In the genomic region with DNA sequence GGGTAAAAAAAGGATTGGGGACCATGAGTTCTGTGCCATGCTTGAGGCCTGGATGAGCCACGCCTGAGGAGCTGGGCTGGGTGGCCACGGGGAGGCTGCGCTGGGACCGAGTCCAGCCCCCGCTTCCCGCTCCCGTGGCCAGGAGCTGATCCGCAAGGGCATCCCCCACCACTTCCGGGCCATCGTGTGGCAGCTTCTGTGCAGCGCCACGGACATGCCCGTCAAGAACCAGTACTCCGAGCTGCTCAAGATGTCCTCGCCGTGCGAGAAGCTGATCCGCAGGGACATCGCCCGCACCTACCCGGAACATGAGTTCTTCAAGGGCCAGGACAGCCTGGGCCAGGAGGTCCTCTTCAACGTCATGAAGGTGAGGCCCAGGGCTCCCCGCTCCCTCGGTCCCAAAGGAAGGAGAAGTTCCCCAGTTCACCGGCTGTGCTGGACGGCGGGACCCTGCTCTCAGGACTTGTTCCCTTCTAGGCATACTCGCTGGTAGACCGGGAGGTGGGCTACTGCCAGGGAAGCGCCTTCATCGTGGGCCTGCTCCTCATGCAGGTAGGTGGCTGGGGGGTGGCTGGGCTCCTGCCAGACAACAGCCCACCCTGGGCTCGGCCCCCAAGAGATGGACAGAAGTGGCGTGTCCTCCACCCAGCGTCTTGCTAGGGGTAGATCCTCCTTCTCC, we compare ENCODE assay signal across 20 cellular contexts. TPM values are rescaled to one million over a fixed set of nuclear protein-coding genes. Genes with fewer than 3 reads are reported as not detected.
"Had no signal": no experiment of that assay in that cellular context is flagged by ENCODE, and none has a peak within 500 bp of the region (broad histone marks: within the 10 kb centered on the region; RNA-seq: fewer than 3 reads in every experiment).

No MANE protein-coding gene starts in this region.

- DNase-seq: activated naive CD4-positive, alpha-beta T cell treated with anti-CD3 and anti-CD28 coated beads for 36 hours; activated naive CD8-positive, alpha-beta T cell treated with anti-CD3 and anti-CD28 coated beads, Interleukin-2, amount 50 U/mL, for 24 hours; activated T-cell treated with anti-CD3 and anti-CD28 coated beads for 4 hours; erythroblast; gastrocnemius medialis; heart right ventricle; naive B cell; stimulated activated CD4-positive, alpha-beta T cell treated with anti-CD3 and anti-CD28 coated beads, Interleukin-4, amount 100 ng/mL, for 4 hours; stimulated activated CD8-positive, alpha-beta memory T cell treated with anti-CD3 and anti-CD28 coated beads, Interleukin-4, amount 100 ng/mL, for 48 hours; stimulated activated naive CD4-positive, alpha-beta T cell treated with Interleukin-2 at 50 U/mL for 16 hours; upper lobe of right lung had no signal

- H3K27me3 ChIP-seq: ascending aorta, breast epithelium, gastrocnemius medialis, heart right ventricle, suprapubic skin, upper lobe of right lung had no signal

- H3K36me3 ChIP-seq: breast epithelium, gastrocnemius medialis, upper lobe of right lung had no signal

- H3K27ac Mint-ChIP-seq: activated naive CD4-positive, alpha-beta T cell treated with anti-CD3 and anti-CD28 coated beads for 36 hours; activated naive CD8-positive, alpha-beta T cell treated with anti-CD3 and anti-CD28 coated beads, Interleukin-2, amount 50 U/mL, for 24 hours; naive B cell had no signal

- H3K9me3 Mint-ChIP-seq: activated naive CD4-positive, alpha-beta T cell treated with anti-CD3 and anti-CD28 coated beads for 36 hours; activated naive CD8-positive, alpha-beta T cell treated with anti-CD3 and anti-CD28 coated beads, Interleukin-2, amount 50 U/mL, for 24 hours; naive B cell had no signal

- ATAC-seq: activated naive CD8-positive, alpha-beta T cell treated with anti-CD3 and anti-CD28 coated beads, Interleukin-2, amount 50 U/mL, for 24 hours; gastrocnemius medialis; heart right ventricle; upper lobe of right lung had no signal

- H3K4me1 ChIP-seq: ascending aorta, upper lobe of right lung had no signal

- H3K36me3 Mint-ChIP-seq: naive B cell had no signal

- H3K27me3 Mint-ChIP-seq: activated naive CD8-positive, alpha-beta T cell treated with anti-CD3 and anti-CD28 coated beads, Interleukin-2, amount 50 U/mL, for 24 hours had no signal

- H3K4me3 Mint-ChIP-seq: activated naive CD4-positive, alpha-beta T cell treated with anti-CD3 and anti-CD28 coated beads for 36 hours; activated naive CD8-positive, alpha-beta T cell treated with anti-CD3 and anti-CD28 coated beads, Interleukin-2, amount 50 U/mL, for 24 hours; naive B cell had no signal

- H3K9me3 ChIP-seq: ascending aorta, breast epithelium, gastrocnemius medialis, heart right ventricle, suprapubic skin, upper lobe of right lung had no signal

- H3K4me3 ChIP-seq: ascending aorta, breast epithelium, gastrocnemius medialis, heart right ventricle, skin epidermis, suprapubic skin, upper lobe of right lung had no signal

- H3K27ac ChIP-seq: ascending aorta, breast epithelium, gastrocnemius medialis, heart right ventricle, skin epidermis, suprapubic skin, upper lobe of right lung had no signal

RNA-seq across cellular contexts. Expression of a gene that starts 25.3 kb away (rescaled TPM):
- total RNA-seq: ascending aorta, dermis microvascular lymphatic vessel endothelial cell, gastrocnemius medialis, lung microvascular endothelial cell had no signal

RNA-seq across cellular contexts. Expression of a gene that starts 39.4 kb away (rescaled TPM):
- total RNA-seq: activated naive CD4-positive, alpha-beta T cell treated with anti-CD3 and anti-CD28 coated beads for 36 hours; ascending aorta; cerebellum; mononuclear cell; posterior vena cava had no signal
